8 cellular contexts compared by ENCODE assay signal in the genomic region with DNA sequence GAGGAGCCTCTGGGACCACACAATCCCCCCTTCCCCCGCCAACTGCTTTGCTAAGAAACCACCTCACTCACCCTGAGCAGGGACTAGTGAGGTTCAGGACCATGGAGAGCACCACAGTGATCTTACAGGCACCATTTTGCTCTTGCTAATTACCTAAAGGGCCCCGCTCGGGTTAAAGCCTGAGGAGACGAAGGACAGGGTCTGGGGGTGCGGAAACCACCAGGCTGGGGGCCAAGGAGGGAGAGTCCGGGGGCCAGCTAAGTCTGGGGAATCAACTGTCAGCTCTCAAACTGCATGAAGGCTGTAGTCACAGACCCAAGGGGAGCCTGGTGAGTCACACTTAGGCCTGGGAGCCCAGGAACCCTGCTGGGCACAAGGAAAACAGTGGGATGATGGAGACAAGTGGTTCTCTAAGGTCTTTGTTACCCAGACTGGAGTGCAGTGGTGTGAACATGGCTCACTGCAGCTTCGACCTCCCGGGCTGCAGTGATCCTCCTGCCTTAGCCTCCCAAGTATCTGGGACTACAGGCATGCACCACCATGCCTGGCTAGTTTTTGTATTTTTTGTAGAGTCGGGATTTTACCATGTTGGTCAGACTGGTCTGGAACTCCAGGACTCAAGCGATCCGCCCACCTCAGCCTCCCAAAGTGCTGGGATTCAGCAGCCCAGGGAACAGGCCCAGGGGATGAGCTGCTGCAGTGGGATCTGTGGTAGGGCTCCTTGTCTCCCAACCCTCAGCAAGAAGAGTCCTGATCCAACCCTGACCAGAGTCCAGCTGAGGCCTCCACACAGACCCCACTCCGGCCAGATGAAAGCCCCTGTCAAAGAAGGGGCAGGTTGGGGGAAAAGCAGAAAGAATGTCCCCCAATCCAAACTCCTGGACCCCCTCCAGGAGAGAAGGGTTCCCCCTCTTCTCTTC.
DNase-seq lines count a peak whose midpoint lies in the region; ATAC-seq and TF ChIP-seq lines count a peak whose summit lies in the region.

No MANE protein-coding gene starts in this region.

- DNase-seq in natural killer cell = peak; percentile 31
- no peak for DNase-seq in natural killer cell treated with Interleukin-12 subunit alpha and Interleukin-12 subunit beta and Interleukin-15 and Interleukin-18, amount 100 ng/mL, for 72 hours (ENCODE audit: low spot score)
- DNase-seq in RWPE2 (ENCODE audit: low spot score) = peak; percentile 67
- DNase-seq in central memory CD4-positive, alpha-beta T cell = peak; percentile 23
- peak; percentile 67 to 76 for DNase-seq in mesothelial cell of epicardium (ENCODE audit: low spot score in 2 of 2, unreplicated experiment in 2 of 2)
- no peak for DNase-seq in NCI-H748 (lab: John Stamatoyannopoulos, UW; ENCODE audit: unreplicated experiment)

- no peak for TF ChIP-seq CTCF in natural killer cell (IDR thresholded peaks at IDR 0.05)
- TF ChIP-seq CTCF in RWPE2 (IDR thresholded peaks at IDR 0.05; ENCODE audit: poor library complexity, severe bottlenecking) = no peak
- no peak for TF ChIP-seq CTCF in mesothelial cell of epicardium (IDR thresholded peaks at IDR 0.05; ENCODE audit: unreplicated experiment)

- peaks cover 2% of the 10 kb centered on the region in 2 donors for H3K4me1 Mint-ChIP-seq in natural killer cell
- peaks cover 0 to 5% of the 10 kb centered on the region in 2 donors for H3K4me1 Mint-ChIP-seq in natural killer cell treated with Interleukin-12 subunit alpha and Interleukin-12 subunit beta and Interleukin-15 and Interleukin-18, amount 100 ng/mL, for 72 hours (ENCODE audit: low read depth in 2 of 2)
- peaks cover 16% of the 10 kb centered on the region for H3K4me1 Mint-ChIP-seq in mesothelial cell of epicardium

- no peaks in the 10 kb centered on the region for H3K4me1 ChIP-seq in RWPE2 (ENCODE audit: insufficient read depth, poor library complexity, severe bottlenecking)

- no peaks in the 10 kb centered on the region for H3K36me3 ChIP-seq in RWPE2 (ENCODE audit: low read depth)

- no peaks in the 10 kb centered on the region for H3K36me3 Mint-ChIP-seq in natural killer cell
- no peaks in the 10 kb centered on the region for H3K36me3 Mint-ChIP-seq in natural killer cell treated with Interleukin-12 subunit alpha and Interleukin-12 subunit beta and Interleukin-15 and Interleukin-18, amount 100 ng/mL, for 72 hours
- H3K36me3 Mint-ChIP-seq in mesothelial cell of epicardium = no peaks in the 10 kb centered on the region

- no peak overlapping the region for H3K27ac Mint-ChIP-seq in natural killer cell
- no peak overlapping the region for H3K27ac Mint-ChIP-seq in natural killer cell treated with Interleukin-12 subunit alpha and Interleukin-12 subunit beta and Interleukin-15 and Interleukin-18, amount 100 ng/mL, for 72 hours
- H3K27ac Mint-ChIP-seq in mesothelial cell of epicardium = no peak overlapping the region

- H3K27me3 ChIP-seq in RWPE2 (ENCODE audit: insufficient read depth, poor library complexity, severe bottlenecking) = no peaks in the 10 kb centered on the region

- H3K4me3 Mint-ChIP-seq in natural killer cell (no peak overlapping the region), mesothelial cell of epicardium (no peak overlapping the region)
- no peak overlapping the region for H3K4me3 Mint-ChIP-seq in natural killer cell treated with Interleukin-12 subunit alpha and Interleukin-12 subunit beta and Interleukin-15 and Interleukin-18, amount 100 ng/mL, for 72 hours

- peaks cover 4 to 11% of the 10 kb centered on the region in 2 donors for H3K27me3 Mint-ChIP-seq in natural killer cell (ENCODE audit: low read depth in 2 of 2)
- H3K27me3 Mint-ChIP-seq in natural killer cell treated with Interleukin-12 subunit alpha and Interleukin-12 subunit beta and Interleukin-15 and Interleukin-18, amount 100 ng/mL, for 72 hours = peaks cover 17 to 21% of the 10 kb centered on the region in 2 donors
- peaks cover 1% of the 10 kb centered on the region for H3K27me3 Mint-ChIP-seq in mesothelial cell of epicardium (ENCODE audit: low read depth)

- intact Hi-C loops in natural killer cell (cut with micrococcal nuclease) = no loop called here

- ATAC-seq in natural killer cell = peak; percentile 61 to 71 (median 69)
- no peak for ATAC-seq in natural killer cell treated with Interleukin-12 subunit alpha and Interleukin-12 subunit beta and Interleukin-15 and Interleukin-18, amount 100 ng/mL, for 72 hours
- peak; percentile 54 for ATAC-seq in RWPE2 (ENCODE audit: low read depth)
- ATAC-seq in GM19463 (IDR thresholded peaks at IDR 0.05; ENCODE audit: unreplicated experiment) = no peak
- ATAC-seq in GM18517 (IDR thresholded peaks at IDR 0.05; ENCODE audit: unreplicated experiment) = no peak

- H3K27ac ChIP-seq in RWPE2 (ENCODE audit: poor library complexity, severe bottlenecking) = no peak overlapping the region

- no peaks in the 10 kb centered on the region for H3K9me3 ChIP-seq in RWPE2 (ENCODE audit: severe bottlenecking)

- H3K9me3 Mint-ChIP-seq in natural killer cell (no peaks in the 10 kb centered on the region), mesothelial cell of epicardium (no peaks in the 10 kb centered on the region)
- no peaks in the 10 kb centered on the region for H3K9me3 Mint-ChIP-seq in natural killer cell treated with Interleukin-12 subunit alpha and Interleukin-12 subunit beta and Interleukin-15 and Interleukin-18, amount 100 ng/mL, for 72 hours

- H3K4me3 ChIP-seq in RWPE2 (ENCODE audit: severe bottlenecking) = no peak overlapping the region

Comparison
In these comparisons a context has a peak if more than half of its experiments do, and no peak if none do; other contexts are left out.
1. ATAC-seq: peak in natural killer cell (3 of 3) and RWPE2 (single experiment); none in natural killer cell treated with Interleukin-12 subunit alpha and Interleukin-12 subunit beta and Interleukin-15 and Interleukin-18, amount 100 ng/mL, for 72 hours (0 of 2), GM19463 (single experiment) and GM18517 (single experiment).
2. DNase-seq: peak in natural killer cell (single experiment), RWPE2 (single experiment), central memory CD4-positive, alpha-beta T cell (single experiment) and mesothelial cell of epicardium (2 of 2); none in natural killer cell treated with Interleukin-12 subunit alpha and Interleukin-12 subunit beta and Interleukin-15 and Interleukin-18, amount 100 ng/mL, for 72 hours (single experiment) and NCI-H748 (single experiment).